ENCODE assay signal across 11 cellular contexts in the genomic region with DNA sequence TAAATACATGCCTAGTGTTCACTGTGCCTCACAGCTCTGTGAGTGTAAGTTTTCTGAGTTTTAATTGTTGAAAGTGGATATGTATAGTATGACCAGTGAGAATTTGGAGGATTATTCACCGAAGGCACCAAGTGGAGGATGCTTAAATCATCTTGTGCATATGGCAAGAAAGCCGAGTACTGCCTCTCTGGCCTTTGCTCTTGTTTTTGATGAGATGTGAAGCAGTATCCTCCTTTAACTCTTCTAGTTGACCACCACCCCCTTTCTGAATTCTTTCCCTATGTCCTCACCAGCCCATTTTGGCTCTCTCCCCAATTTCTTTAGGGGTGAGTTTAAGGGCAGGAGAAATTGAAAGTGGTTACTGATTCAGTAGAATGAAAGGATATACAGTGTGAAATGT.
A peak's percentile ranks its signal among the peaks of the same experiment; 100 is the strongest.
DNase-seq lines count a peak whose midpoint lies in the region; ATAC-seq and TF ChIP-seq lines count a peak whose summit lies in the region.
"Had no signal": no experiment of that assay in that cellular context is flagged by ENCODE, and none has a peak within 500 bp of the region (broad histone marks: within the 10 kb centered on the region; RNA-seq: fewer than 3 reads in every experiment).

No MANE protein-coding gene starts in this region.

- H3K4me1 ChIP-seq in esophagus squamous epithelium = peaks cover 24 to 61% (median 38%) of the 10 kb centered on the region in 3 donors

- peaks cover 48% of the 10 kb centered on the region for H3K4me1 Mint-ChIP-seq in osteocyte (ENCODE audit: unreplicated experiment)

- no peaks in the 10 kb centered on the region for H3K27me3 ChIP-seq in esophagus squamous epithelium

- TF ChIP-seq CTCF in AG04449 (IDR thresholded peaks at IDR 0.05; ENCODE audit: insufficient read depth, low read length, missing control alignments) (no peak), esophagus squamous epithelium (IDR thresholded peaks at IDR 0.05) (no peak), osteocyte (IDR thresholded peaks at IDR 0.05) (no peak)

- H3K27ac ChIP-seq in esophagus squamous epithelium = peak overlapping the region; percentile 64 to 83 (median 76)

- H3K27me3 Mint-ChIP-seq in osteocyte (ENCODE audit: unreplicated experiment) = no peaks in the 10 kb centered on the region

- no peak for ATAC-seq in GM21786 (IDR thresholded peaks at IDR 0.05; ENCODE audit: unreplicated experiment)

- POLR2A ChIA-PET in AG04449 (lab: Yijun Ruan, JAX) = no interaction called here

- intact Hi-C loops in esophagus squamous epithelium (cut with DNase I) = no loop called here

- H3K36me3 ChIP-seq in esophagus squamous epithelium = peaks cover 4 to 54% (median 12%) of the 10 kb centered on the region in 3 donors

- no peaks in the 10 kb centered on the region for H3K9me3 Mint-ChIP-seq in osteocyte (ENCODE audit: unreplicated experiment)

- DNase-seq in AG04449 (ENCODE audit: low read depth, low spot score) = peak; percentile 84
- DNase-seq in LHCN-M2 (ENCODE audit: low read depth) = peak; percentile 86
- DNase-seq in esophagus squamous epithelium (lab: John Stamatoyannopoulos, UW) = no peak
- DNase-seq in osteocyte (ENCODE audit: extremely low spot score, unreplicated experiment) = no peak
- no peak for DNase-seq in stimulated activated naive CD4-positive, alpha-beta T cell treated with Interleukin-2 at 50 U/mL for 16 hours (lab: John Stamatoyannopoulos, UW)
- DNase-seq in activated CD4-positive, alpha-beta T cell treated with anti-CD3 and anti-CD28 coated beads for 4 hours = no peak
- no peak for DNase-seq in NCI-H2081 (lab: John Stamatoyannopoulos, UW)
- DNase-seq: activated CD4-positive, alpha-beta T cell treated with anti-CD3 and anti-CD28 coated beads, Interleukin-2, amount 50 U/mL, for 1 hour; activated naive CD4-positive, alpha-beta T cell treated with Interleukin-2 at 50 U/mL for 16 hours; left cardiac atrium had no signal

- H3K4me3 Mint-ChIP-seq in osteocyte (ENCODE audit: unreplicated experiment) = no peak overlapping the region

- WGBS in esophagus squamous epithelium, 2 donors = 50 to 80% methylated on average over 2 of the region's 2 CpGs

- TF ChIP-seq POLR2A in esophagus squamous epithelium (IDR thresholded peaks at IDR 0.05) = no peak

- peak overlapping the region; percentile 55 for H3K27ac Mint-ChIP-seq in osteocyte (ENCODE audit: unreplicated experiment)

- H3K4me3 ChIP-seq in AG04449 (ENCODE audit: low read depth, low read length) = no peak overlapping the region
- no peak overlapping the region for H3K4me3 ChIP-seq in esophagus squamous epithelium

- H3K9me3 ChIP-seq in esophagus squamous epithelium = no peaks in the 10 kb centered on the region

- CTCF ChIA-PET in AG04449 (lab: Yijun Ruan, JAX) = interaction anchor here (1.2 to 8.1 kb wide), 4 partner anchors 10 to 139 kb away, joined by 4 to 58 read pairs (median 30); no protein-coding TSS in a partner anchor

- H3K36me3 Mint-ChIP-seq in osteocyte (ENCODE audit: unreplicated experiment) = peaks cover 12% of the 10 kb centered on the region

Comparison
In these comparisons a context has a peak if more than half of its experiments do, and no peak if none do; other contexts are left out.
1. DNase-seq: peak in AG04449 (single experiment) and LHCN-M2 (single experiment); none in esophagus squamous epithelium (single experiment), osteocyte (single experiment), stimulated activated naive CD4-positive, alpha-beta T cell treated with Interleukin-2 at 50 U/mL for 16 hours (single experiment), activated CD4-positive, alpha-beta T cell treated with anti-CD3 and anti-CD28 coated beads for 4 hours (0 of 2) and NCI-H2081 (0 of 2).